Comparison of ENCODE assay signal across 7 cellular contexts in the genomic region with DNA sequence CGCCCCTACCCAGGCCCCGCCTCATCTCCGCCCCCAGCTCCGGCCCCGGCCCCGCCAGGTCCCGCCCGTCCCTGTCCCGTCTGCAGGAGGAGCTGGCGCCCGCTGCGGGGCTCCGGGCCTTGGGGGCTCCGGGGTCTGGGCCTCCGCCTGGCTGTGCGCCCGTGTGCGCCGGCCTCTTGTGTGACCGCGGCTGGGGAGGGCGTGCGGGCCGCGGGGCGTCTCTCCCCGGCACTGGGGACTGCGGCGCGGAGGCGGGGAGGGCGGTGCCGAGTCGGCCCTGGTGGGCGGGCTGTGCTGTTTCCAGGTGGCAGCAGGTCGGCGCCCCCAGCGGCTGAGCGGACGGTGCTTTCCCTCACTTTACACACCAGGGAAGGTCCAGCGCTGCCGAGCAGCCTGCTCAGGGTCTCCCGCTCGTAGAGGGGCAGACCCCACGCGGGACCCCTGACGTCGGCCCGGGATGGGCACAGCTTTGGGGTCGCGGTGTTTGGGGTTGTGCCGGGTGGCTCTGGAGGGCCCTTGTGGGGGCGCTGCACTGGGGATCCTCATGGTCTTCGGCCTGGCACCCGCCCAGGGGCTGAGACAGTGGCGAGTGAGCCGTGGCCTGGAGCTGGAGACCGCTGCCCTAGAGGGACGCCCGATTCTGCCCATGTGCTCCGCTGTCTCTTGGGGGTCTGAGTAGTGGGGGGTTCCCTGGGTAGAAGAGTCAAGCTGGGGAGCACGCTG. TPM values are rescaled to one million over a fixed set of nuclear protein-coding genes. Genes with fewer than 3 reads are reported as not detected.
DNase-seq lines count a peak whose midpoint lies in the region; ATAC-seq and TF ChIP-seq lines count a peak whose summit lies in the region.

No MANE protein-coding gene starts in this region.

- H3K27me3 Mint-ChIP-seq in T-helper 2 cell treated with Interferon-gamma antibody and Interleukin-4, amounts not matched to agents 5 μg/mL and 100 μg/mL, for 36 hours (ENCODE audit: low read depth) = no peaks in the 10 kb centered on the region

- intact Hi-C loops in ascending aorta (cut with DNase I) = loop anchor here (1.0 to 5.0 kb wide), 3 partner anchors 32 to 385 kb away; a partner anchor contains a TSS

- H3K9me3 Mint-ChIP-seq in T-helper 2 cell treated with Interferon-gamma antibody and Interleukin-4, amounts not matched to agents 5 μg/mL and 100 μg/mL, for 36 hours = peaks cover 13% of the 10 kb centered on the region

- ATAC-seq in GM18499 (IDR thresholded peaks at IDR 0.05; ENCODE audit: insufficient read depth, unreplicated experiment) (peak; percentile 52), HG02840 (IDR thresholded peaks at IDR 0.05; ENCODE audit: low FRiP score, unreplicated experiment) (peak; percentile 65)

- DNase-seq in NCI-H1417 (lab: John Stamatoyannopoulos, UW) (peak; percentile 34 to 94 (median 93)), ascending aorta (ENCODE audit: low spot score in 2 of 2) (peak; percentile 15 to 87), iPS DF 19.7 (ENCODE audit: low read depth, low spot score) (peak; percentile 45), skeletal muscle cell (ENCODE audit: low read depth) (peak; percentile 51)
- peak; percentile 87 for DNase-seq in T-helper 2 cell treated with Interferon-gamma antibody and Interleukin-4, amounts not matched to agents 5 μg/mL and 100 μg/mL, for 36 hours (ENCODE audit: low spot score)

- H3K27ac Mint-ChIP-seq in T-helper 2 cell treated with Interferon-gamma antibody and Interleukin-4, amounts not matched to agents 5 μg/mL and 100 μg/mL, for 36 hours = peak overlapping the region; percentile 71

- H3K4me1 ChIP-seq in ascending aorta = peaks cover 6 to 14% of the 10 kb centered on the region in 2 donors

- H3K9me3 ChIP-seq in ascending aorta = no peaks in the 10 kb centered on the region

- H3K4me3 Mint-ChIP-seq in T-helper 2 cell treated with Interferon-gamma antibody and Interleukin-4, amounts not matched to agents 5 μg/mL and 100 μg/mL, for 36 hours = peak overlapping the region; percentile 87

- peak; percentile 20 to 33 (median 27) for TF ChIP-seq CTCF in ascending aorta (IDR thresholded peaks at IDR 0.05)

- H3K36me3 ChIP-seq in ascending aorta = peaks cover 13 to 30% of the 10 kb centered on the region in 2 donors

- H3K4me1 Mint-ChIP-seq in T-helper 2 cell treated with Interferon-gamma antibody and Interleukin-4, amounts not matched to agents 5 μg/mL and 100 μg/mL, for 36 hours (ENCODE audit: low read depth) = peaks cover 9% of the 10 kb centered on the region

- peak overlapping the region; percentile 93 to 96 for H3K27ac ChIP-seq in ascending aorta

- peaks cover 33% of the 10 kb centered on the region for H3K36me3 Mint-ChIP-seq in T-helper 2 cell treated with Interferon-gamma antibody and Interleukin-4, amounts not matched to agents 5 μg/mL and 100 μg/mL, for 36 hours (ENCODE audit: low read depth)

- no peaks in the 10 kb centered on the region for H3K27me3 ChIP-seq in ascending aorta

- H3K4me3 ChIP-seq in ascending aorta = peak overlapping the region; percentile 75 to 82
- peak overlapping the region; percentile 79 for H3K4me3 ChIP-seq in skeletal muscle cell (ENCODE audit: low read depth, low read length)

RNA-seq across cellular contexts. Expression of a gene that starts 0.7 kb away (rescaled TPM):
- total RNA-seq in ascending aorta = 38.1 TPM

RNA-seq across cellular contexts. Expression of a gene that starts 16.0 kb away (rescaled TPM):
- 25.0 TPM for total RNA-seq in ascending aorta

RNA-seq across cellular contexts. Expression of a gene that starts 31.9 kb away (rescaled TPM):
- total RNA-seq in ascending aorta = 22.2 TPM

Comparison
In these comparisons a context has a peak if more than half of its experiments do, and no peak if none do; other contexts are left out.
1. Peak in every context shown above with its lines: DNase-seq, ATAC-seq, H3K4me3 ChIP-seq and H3K27ac ChIP-seq.